In genomic region chr4:119212964-119213606, GRCh38 we compare ENCODE assay signal across 8 cellular contexts. TPM values are rescaled to one million over a fixed set of nuclear protein-coding genes. Genes with fewer than 3 reads are reported as not detected.
A peak's percentile ranks its signal among the peaks of the same experiment; 100 is the strongest.
DNase-seq lines count a peak whose midpoint lies in the region; ATAC-seq and TF ChIP-seq lines count a peak whose summit lies in the region.

No MANE protein-coding gene starts in this region.

- H3K4me1 ChIP-seq in GM23248 (ENCODE audit: insufficient read depth), result peaks cover 37% of the 10 kb centered on the region
- H3K4me1 ChIP-seq in KMS-11 (ENCODE audit: low read depth, poor library complexity, severe bottlenecking), result peaks cover 28% of the 10 kb centered on the region
- H3K4me1 ChIP-seq in thoracic aorta (ENCODE audit: control insufficient read depth in 1 of 2, low read depth in 2 of 2), result peaks cover 20 to 46% of the 10 kb centered on the region in 2 donors

- H3K9ac ChIP-seq in GM23248 (peak overlapping the region; percentile 84), KMS-11 (peak overlapping the region; percentile 80; the same call in 1 of the 2 replicates)

- 1 to 2% methylated on average over 24 of the region's 24 CpGs for WGBS in GM23248 (ENCODE audit: low coverage in 1 of 2, low lambda C conversion rate in 2 of 2, missing lambda C conversion rate in 2 of 2), 2 experiments

- H3K9me2 ChIP-seq in GM23248 (ENCODE audit: insufficient read depth), result no peaks in the 10 kb centered on the region

- H3K4me2 ChIP-seq in GM23248 (ENCODE audit: unreplicated experiment) (peak overlapping the region; percentile 97), KMS-11 (peak overlapping the region; percentile 99; the same call in 1 of the 2 replicates)

- H3K9me3 ChIP-seq in GM23248 (ENCODE audit: low read depth) (no peaks in the 10 kb centered on the region), thoracic aorta (no peaks in the 10 kb centered on the region)

- in situ Hi-C loops in GM23248 (cut with MboI), result no loop called here

- H3K27me3 ChIP-seq in GM23248 (replicated peaks; ENCODE audit: insufficient read depth), result no peaks in the 10 kb centered on the region
- H3K27me3 ChIP-seq in KMS-11 (ENCODE audit: insufficient read depth, low read depth), result no peaks in the 10 kb centered on the region
- no peaks in the 10 kb centered on the region for H3K27me3 ChIP-seq in thoracic aorta (replicated peaks; ENCODE audit: insufficient read depth)

- DNase-seq in EL (peak; percentile 94), GM23248 (peak; percentile 97), SIG-M5 treated with dmso at 0.1 percent for 504 hours (lab: John Stamatoyannopoulos, UW; ENCODE audit: unreplicated experiment) (peak; percentile 89), glomerular visceral epithelial cell (ENCODE audit: extremely low spot score) (peak; percentile 93), nucleus accumbens (lab: John Stamatoyannopoulos, UW) (peak in 54 of 56 donors; percentile 7 to 85 (median 64)), thoracic aorta (ENCODE audit: low spot score) (peak; percentile 87)
- DNase-seq in activated naive CD4-positive, alpha-beta T cell treated with anti-CD3 and anti-CD28 coated beads, Interleukin-2, amount 50 U/mL, for 16 hours, result peak; percentile 52

- TF ChIP-seq CTCF in KMS-11 (conservative IDR thresholded peaks at IDR 0.05; ENCODE audit: low read depth, low read length), result 0 out of 2 replicates have a peak, but pooled peaks have one; percentile 18
- TF ChIP-seq CTCF in thoracic aorta (IDR thresholded peaks at IDR 0.05), result peak; percentile 7

- peaks cover 12% of the 10 kb centered on the region; the same call in 1 of the 2 replicates for H3K36me3 ChIP-seq in GM23248 (ENCODE audit: low read depth)
- H3K36me3 ChIP-seq in KMS-11 (ENCODE audit: insufficient read depth), result no peaks in the 10 kb centered on the region; the same call in 1 of the 2 replicates
- peaks cover 10% of the 10 kb centered on the region for H3K36me3 ChIP-seq in thoracic aorta

- H3K79me2 ChIP-seq in GM23248 (ENCODE audit: insufficient read depth) (peaks cover 49% of the 10 kb centered on the region), KMS-11 (ENCODE audit: insufficient read depth, low read depth) (peaks cover 29% of the 10 kb centered on the region)

- peak overlapping the region; percentile 87 for H2AFZ ChIP-seq in GM23248
- H2AFZ ChIP-seq in KMS-11 (ENCODE audit: low read depth), result peak overlapping the region; percentile 75

- H4K20me1 ChIP-seq in GM23248 (ENCODE audit: insufficient read depth) (no peaks in the 10 kb centered on the region), KMS-11 (ENCODE audit: insufficient read depth) (no peaks in the 10 kb centered on the region)

- peak; percentile 57 for ATAC-seq in thoracic aorta (ENCODE audit: insufficient number of reproducible peaks, low FRiP score, low read depth)

- H3F3A ChIP-seq in GM23248 (ENCODE audit: insufficient read depth), result peaks cover 38% of the 10 kb centered on the region

- H3K4me3 ChIP-seq in GM23248, result peak overlapping the region; percentile 97
- H3K4me3 ChIP-seq in KMS-11 (IDR thresholded peaks at IDR 0.05; ENCODE audit: insufficient read depth, low read depth, low read length), result peak overlapping the region; percentile 49
- peak overlapping the region; percentile 96 for H3K4me3 ChIP-seq in thoracic aorta

- H3K27ac ChIP-seq in GM23248, result peak overlapping the region; percentile 72
- peak overlapping the region; percentile 82 for H3K27ac ChIP-seq in KMS-11
- peak overlapping the region; percentile 99 for H3K27ac ChIP-seq in thoracic aorta

RNA-seq across cellular contexts. Expression of gene USP53, which starts 0.6 kb away (rescaled TPM):
- total RNA-seq in GM23248 (2014; rRNA removed; shearing (Covaris generic)), result 42.4 and 43.3 TPM in 2 replicates
- polyA plus RNA-seq in GM23248 (2016; fragmentation: Nextera tagmentation; extraction: Ambion mirVana), result 19.9 and 26.0 TPM in 2 replicates
- 100 to 1,000 TPM; 112 to 208 TPM for total RNA-seq in thoracic aorta

Comparison
In these comparisons a context has a peak if more than half of its experiments do, and no peak if none do; other contexts are left out.
1. Peak in every context shown above with its lines: DNase-seq, ATAC-seq, H3K4me3 ChIP-seq and H3K27ac ChIP-seq.